Comparison of ENCODE assay signal across 1 cellular context in genomic region chr16:85461814-85462404, GRCh38.
TF ChIP-seq lines count a peak whose summit lies in the region.

No MANE protein-coding gene starts in this region.

TF ChIP-seq in HEK293, 187 proteins besides CTCF, POLR2A, EP300 and RAD21 (continued from another document):
- TF ChIP-seq ZBTB49 (tag by site-specific recombination; IDR thresholded peaks at IDR 0.05; ENCODE audit: low read depth) (no peak), KLF10 (tag by site-specific recombination; IDR thresholded peaks at IDR 0.05) (no peak), ZNF266 (tag by site-specific recombination; IDR thresholded peaks at IDR 0.05; ENCODE audit: low read depth) (no peak), KLF7 (tag by site-specific recombination; IDR thresholded peaks at IDR 0.05; ENCODE audit: borderline replicate concordance) (no peak), ZNF398 (tag by site-specific recombination; IDR thresholded peaks at IDR 0.05) (peak; percentile 73), ZNF658 (tag by site-specific recombination; IDR thresholded peaks at IDR 0.05) (no peak), ZNF221 (tag by site-specific recombination; IDR thresholded peaks at IDR 0.05; ENCODE audit: borderline replicate concordance) (no peak), ZNF426 (tag by site-specific recombination; IDR thresholded peaks at IDR 0.05) (no peak), ZNF544 (tag by site-specific recombination; IDR thresholded peaks at IDR 0.05) (no peak), ZNF626 (tag by site-specific recombination; IDR thresholded peaks at IDR 0.05) (no peak), ZNF362 (tag by site-specific recombination; IDR thresholded peaks at IDR 0.05) (no peak), ZNF518A (tag by site-specific recombination; conservative IDR thresholded peaks at IDR 0.05; ENCODE audit: low read depth) (no peak), ZNF585B (tag by site-specific recombination; IDR thresholded peaks at IDR 0.05) (no peak), ZFP41 (tag by site-specific recombination; IDR thresholded peaks at IDR 0.05; ENCODE audit: borderline replicate concordance) (no peak), KLF17 (tag by site-specific recombination; IDR thresholded peaks at IDR 0.05) (peak; percentile 90), ZNF623 (tag by site-specific recombination; IDR thresholded peaks at IDR 0.05) (no peak), ZNF121 (tag by site-specific recombination; IDR thresholded peaks at IDR 0.05) (no peak), ZBTB8A (tag by site-specific recombination; IDR thresholded peaks at IDR 0.05) (peak; percentile 55; the same call in 1 of the 2 replicates), ZNF561 (tag by site-specific recombination; IDR thresholded peaks at IDR 0.05; ENCODE audit: borderline replicate concordance) (no peak), ZNF394 (tag by site-specific recombination; IDR thresholded peaks at IDR 0.05; ENCODE audit: borderline replicate concordance) (no peak), MZF1 (tag by site-specific recombination; IDR thresholded peaks at IDR 0.05; ENCODE audit: borderline replicate concordance) (no peak), YY2 (tag by site-specific recombination; IDR thresholded peaks at IDR 0.05) (no peak), PRDM2 (tag by site-specific recombination; IDR thresholded peaks at IDR 0.05; ENCODE audit: borderline replicate concordance) (no peak), ZNF621 (tag by site-specific recombination; IDR thresholded peaks at IDR 0.05) (no peak), ZNF239 (tag by site-specific recombination; IDR thresholded peaks at IDR 0.05) (no peak), ZNF311 (tag by site-specific recombination; IDR thresholded peaks at IDR 0.05; ENCODE audit: borderline replicate concordance) (no peak), GLI2 (tag by site-specific recombination; IDR thresholded peaks at IDR 0.05; ENCODE audit: borderline replicate concordance, low read depth) (no peak), GLIS1 (tag by site-specific recombination; IDR thresholded peaks at IDR 0.05) (peak; percentile 50), HOXD13 (CRISPR knock-in tag; IDR thresholded peaks at IDR 0.05; ENCODE audit: borderline replicate concordance) (no peak)
